ENCODE assay signal across 8 cellular contexts in the genomic region with DNA sequence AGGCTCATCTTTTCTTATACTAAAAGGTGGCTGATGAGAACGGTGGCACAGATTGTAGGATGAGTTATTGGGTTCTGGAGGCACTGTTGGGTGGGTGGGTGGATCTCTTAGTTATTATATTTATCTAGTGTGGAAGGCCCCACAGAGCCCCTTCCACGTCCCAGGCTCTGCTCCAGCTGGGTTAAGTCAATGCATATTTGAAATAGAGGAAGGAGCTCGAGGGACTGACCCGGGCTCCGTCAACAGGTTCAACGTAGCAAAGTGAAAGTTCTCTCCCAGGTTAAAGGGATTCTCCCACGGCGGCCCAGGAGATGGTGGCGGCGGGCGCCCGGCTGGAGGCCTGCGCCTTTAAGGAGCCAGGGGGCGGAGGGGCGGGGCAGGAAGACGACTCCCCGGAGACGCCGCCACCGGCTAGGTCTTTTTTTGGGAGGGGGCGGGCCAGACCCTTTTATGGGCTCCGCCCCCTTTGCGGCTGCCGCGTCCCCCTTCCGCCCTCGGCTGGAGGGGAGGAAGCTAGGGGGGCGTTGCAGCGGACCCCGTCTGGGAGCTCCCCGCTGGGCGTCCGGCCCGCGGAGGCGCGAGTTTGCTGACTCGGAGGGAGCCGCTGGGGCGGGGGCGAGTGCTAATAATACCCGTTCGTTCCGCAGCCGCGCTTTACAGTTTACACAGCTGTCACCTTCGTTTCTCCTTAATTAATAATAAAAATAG. TPM values are rescaled to one million over a fixed set of nuclear protein-coding genes. Genes with fewer than 3 reads are reported as not detected.
DNase-seq lines count a peak whose midpoint lies in the region; ATAC-seq and TF ChIP-seq lines count a peak whose summit lies in the region.

No MANE protein-coding gene starts in this region.

- WGBS in prostate gland: 0% methylated on average over 47 of the region's 47 CpGs
- WGBS in urinary bladder: under 1% methylated on average over 47 of the region's 47 CpGs

- no peaks in the 10 kb centered on the region for H3K9me3 ChIP-seq in adipocyte (ENCODE audit: control insufficient read depth, low read length)
- H3K9me3 ChIP-seq in prostate gland: no peaks in the 10 kb centered on the region

- H3K27me3 ChIP-seq in adipocyte (replicated peaks; ENCODE audit: control insufficient read depth, insufficient read depth, low read length): peaks cover 3% of the 10 kb centered on the region
- no peaks in the 10 kb centered on the region for H3K27me3 ChIP-seq in prostate gland (replicated peaks; ENCODE audit: insufficient read depth)

- ATAC-seq in HG02642 (IDR thresholded peaks at IDR 0.05; ENCODE audit: poor library complexity, unreplicated experiment) (peak; percentile 77), left cardiac atrium (peak; percentile 88 to 91)

- TF ChIP-seq CTCF in GM12864 (IDR thresholded peaks at IDR 0.05; ENCODE audit: low read depth, low read length, missing control alignments): peak; percentile 7
- TF ChIP-seq CTCF in prostate gland (IDR thresholded peaks at IDR 0.05): peak in 3 of 4 experiments; percentile 46 to 69 (median 65)

- intact Hi-C loops in left cardiac atrium (cut with DNase I): loop anchor here in 1 of 2 donors (5.0 kb wide), 1 partner anchor 186 kb away; no protein-coding TSS in a partner anchor
- intact Hi-C loops in prostate gland (cut with DNase I): loop anchor here (2.0 to 10.0 kb wide), 2 partner anchors 110 to 188 kb away; partner anchors contain the start of gene ANAPC15

- peaks cover 9% of the 10 kb centered on the region for H3K36me3 ChIP-seq in adipocyte (ENCODE audit: control insufficient read depth, insufficient read depth, low read length, severe bottlenecking)
- no peaks in the 10 kb centered on the region for H3K36me3 ChIP-seq in prostate gland
- no peaks in the 10 kb centered on the region for H3K36me3 ChIP-seq in urinary bladder (ENCODE audit: insufficient read depth)

- H3K9ac ChIP-seq in adipocyte (ENCODE audit: low read length): peak overlapping the region; percentile 94

- peaks cover 18% of the 10 kb centered on the region for H3K4me1 ChIP-seq in adipocyte (ENCODE audit: control insufficient read depth, insufficient read depth, low read length)
- H3K4me1 ChIP-seq in prostate gland (replicated peaks): peaks cover 8% of the 10 kb centered on the region
- no peaks in the 10 kb centered on the region for H3K4me1 ChIP-seq in urinary bladder (ENCODE audit: insufficient read depth)

- H3K4me3 ChIP-seq in GM12864 (ENCODE audit: low read depth, low read length) (peak overlapping the region; percentile 79), adipocyte (ENCODE audit: low read length) (peak overlapping the region; percentile 89), prostate gland (peak overlapping the region; percentile 85 to 86), urinary bladder (ENCODE audit: low read depth, low read length) (peak overlapping the region; percentile 90)

- TF ChIP-seq POLR2A in prostate gland (IDR thresholded peaks at IDR 0.05): peak; percentile 72

- DNase-seq in GM12864 (ENCODE audit: low read depth) (peak; percentile 85), NCI-H128 (lab: John Stamatoyannopoulos, UW; ENCODE audit: unreplicated experiment) (peak; percentile 65), SW 1271 (lab: John Stamatoyannopoulos, UW) (peak; percentile 83 to 96), adipocyte (ENCODE audit: low read depth) (peak; percentile 96), left cardiac atrium (peak; percentile 96), prostate gland (ENCODE audit: low spot score) (peak; percentile 94)

- H3K27ac ChIP-seq in prostate gland (peak overlapping the region; percentile 98 to 99), urinary bladder (ENCODE audit: low read depth) (peak overlapping the region; percentile 95)

RNA-seq across cellular contexts. Expression of gene INPPL1, which starts 1.5 kb away (rescaled TPM):
- total RNA-seq in left cardiac atrium (10 to 100 TPM; 89.5 to 96.4 TPM), prostate gland (100 to 1,000 TPM in 1 of 2 donors, 10 to 100 TPM in 1; 85.0 to 142 TPM), urinary bladder (40.2 TPM)
- 86.0 TPM for polyA plus RNA-seq in urinary bladder

RNA-seq across cellular contexts. Expression of gene FOLR2, which starts 6.5 kb away (rescaled TPM):
- 10 to 100 TPM; 24.0 to 57.0 TPM for total RNA-seq in left cardiac atrium
- 10 to 100 TPM in 1 of 2 donors, under 1 TPM in 1; 0.87 to 23.9 TPM for total RNA-seq in prostate gland
- 19.6 TPM for total RNA-seq in urinary bladder
- polyA plus RNA-seq in urinary bladder: 31.9 TPM

RNA-seq across cellular contexts. Expression of gene PHOX2A, which starts 20.9 kb away (rescaled TPM):
- total RNA-seq in left cardiac atrium: not detected
- total RNA-seq in prostate gland: under 1 TPM in 1 of 2 donors, not detected in 1; 0.40 TPM
- 0.90 TPM for total RNA-seq in urinary bladder
- 1.1 TPM for polyA plus RNA-seq in urinary bladder

RNA-seq across cellular contexts. Expression of gene FOLR1, which starts 31.1 kb away (rescaled TPM):
- total RNA-seq in left cardiac atrium: not detected
- 1 to 10 TPM in 1 of 2 donors, not detected in 1; 8.9 TPM for total RNA-seq in prostate gland
- 1.1 TPM for total RNA-seq in urinary bladder
- polyA plus RNA-seq in urinary bladder: 0.18 TPM

Comparison
In these comparisons a context has a peak if more than half of its experiments do, and no peak if none do; other contexts are left out.
1. Peak in every context shown above with its lines: DNase-seq, ATAC-seq, H3K4me3 ChIP-seq and H3K27ac ChIP-seq.